In the genomic region with DNA sequence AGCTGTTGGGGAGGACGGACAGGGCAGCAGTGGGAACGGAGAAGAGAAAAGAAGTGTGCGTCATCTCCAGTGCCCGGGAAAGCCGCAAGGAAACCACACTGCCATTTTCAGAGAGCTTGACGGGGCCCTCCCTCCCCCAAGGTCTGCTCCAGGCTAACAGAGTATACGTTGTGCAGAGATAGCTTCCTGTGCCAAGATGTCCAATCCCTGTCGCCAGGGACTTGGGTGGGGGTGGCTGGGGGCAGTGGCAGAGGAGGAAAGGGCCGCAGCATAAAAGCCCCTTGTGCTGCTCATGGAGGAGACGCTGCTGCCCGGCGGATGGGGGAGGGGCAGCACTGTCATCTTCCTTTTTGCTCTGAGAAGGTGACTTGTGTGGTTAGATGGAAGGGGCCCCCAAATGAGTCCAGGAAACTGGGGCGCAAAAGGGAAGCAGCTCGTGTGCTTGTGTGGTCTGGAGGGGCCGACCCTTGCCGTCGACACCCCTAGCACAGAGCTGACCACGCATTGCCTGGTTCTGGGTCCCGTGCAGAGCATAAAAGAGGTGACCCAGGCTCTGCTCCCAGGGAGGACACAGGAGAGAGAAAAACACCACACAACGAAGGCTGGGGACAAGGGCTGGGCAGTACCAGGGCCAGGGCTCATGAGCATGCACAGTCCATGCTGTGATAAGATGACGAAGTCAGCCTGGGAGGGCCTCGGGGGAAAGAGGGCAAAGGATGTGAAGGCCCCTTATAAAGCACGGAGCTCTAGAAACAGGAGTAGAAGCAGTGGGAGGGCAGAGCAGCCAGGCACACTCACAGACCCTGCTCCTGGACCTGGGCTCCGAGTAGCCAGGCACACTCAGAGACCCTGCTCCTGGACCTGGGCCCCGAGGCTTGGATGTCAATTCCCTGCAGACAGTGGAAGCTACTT, we compare ENCODE assay signal across 11 cellular contexts.
DNase-seq lines count a peak whose midpoint lies in the region; ATAC-seq and TF ChIP-seq lines count a peak whose summit lies in the region.
"Had no signal": no experiment of that assay in that cellular context is flagged by ENCODE, and none has a peak within 500 bp of the region (broad histone marks: within the 10 kb centered on the region; RNA-seq: fewer than 3 reads in every experiment).

No MANE protein-coding gene starts in this region.

- H3K27ac ChIP-seq in CD8-positive, alpha-beta T cell (ENCODE audit: low read depth, low read length), result no peak overlapping the region
- H3K27ac ChIP-seq in SJCRH30, result no peak overlapping the region
- H3K27ac ChIP-seq: body of pancreas had no signal

- H3K27me3 ChIP-seq in CD8-positive, alpha-beta T cell (ENCODE audit: insufficient read depth, low read length), result no peaks in the 10 kb centered on the region
- peaks cover 10% of the 10 kb centered on the region; the same call in 1 of the 2 replicates for H3K27me3 ChIP-seq in SJCRH30
- H3K27me3 ChIP-seq: body of pancreas had no signal

- H3K9me3 ChIP-seq in CD8-positive, alpha-beta T cell (ENCODE audit: low read length), result no peaks in the 10 kb centered on the region
- H3K9me3 ChIP-seq in SJCRH30 (replicated peaks), result no peaks in the 10 kb centered on the region
- H3K9me3 ChIP-seq: body of pancreas had no signal

- CTCF ChIA-PET in CD8-positive, alpha-beta T cell (lab: Charles Lee), result interaction anchor here (1.0 to 9.8 kb wide), 5 partner anchors 7 to 650 kb away, joined by 3 to 85 read pairs (median 6); no protein-coding TSS in a partner anchor

- H3K4me3 ChIP-seq in CD8-positive, alpha-beta T cell (ENCODE audit: low read depth, low read length), result peak overlapping the region; percentile 7
- H3K4me3 ChIP-seq in SJCRH30, result no peak overlapping the region
- H3K4me3 ChIP-seq: body of pancreas had no signal

- peak overlapping the region; percentile 76 for H3K4me3 Mint-ChIP-seq in CD8-positive, alpha-beta T cell

- POLR2A ChIA-PET in CD8-positive, alpha-beta T cell (lab: Charles Lee), result interaction anchor here (0.9 kb wide), 1 partner anchor 85 kb away, joined by 3 read pairs; no protein-coding TSS in a partner anchor

- intact Hi-C loops in CD8-positive, alpha-beta T cell (cut with DNase I, micrococcal nuclease), result loop anchor here (1.0 to 10.0 kb wide), 2 partner anchors 36 to 1235 kb away; no protein-coding TSS in a partner anchor

- DNase-seq in CD8-positive, alpha-beta T cell, result peak; percentile 13 to 64 (median 38)
- DNase-seq in NOMO-1 treated with DMSO at 0.1 percent for 48 hours (lab: John Stamatoyannopoulos, UW; ENCODE audit: unreplicated experiment) (peak; percentile 89), putamen (ENCODE audit: low spot score) (peak; percentile 7), cerebellar nuclear complex (lab: John Stamatoyannopoulos, UW) (no peak), NCI-H1105 treated with DMSO at 0.1 percent for 48 hours (lab: John Stamatoyannopoulos, UW) (no peak), SJCRH30 (no peak)
- peak; percentile 54 for DNase-seq in activated effector memory CD4-positive, alpha-beta T cell treated with Interleukin-2 at 50 U/mL for 16 hours
- DNase-seq: DMS53, naive B cell had no signal

- H3K9me3 Mint-ChIP-seq in CD8-positive, alpha-beta T cell, result no peaks in the 10 kb centered on the region
- H3K9me3 Mint-ChIP-seq: naive B cell had no signal

- H3K36me3 ChIP-seq in CD8-positive, alpha-beta T cell (ENCODE audit: insufficient read depth, low read length), result no peaks in the 10 kb centered on the region
- no peaks in the 10 kb centered on the region for H3K36me3 ChIP-seq in SJCRH30

- H3K36me3 Mint-ChIP-seq in CD8-positive, alpha-beta T cell, result no peaks in the 10 kb centered on the region

- H3K27ac Mint-ChIP-seq in CD8-positive, alpha-beta T cell, result peak overlapping the region; percentile 71

- peak; percentile 88 for ATAC-seq in CD8-positive, alpha-beta T cell
- ATAC-seq in HG03139 (IDR thresholded peaks at IDR 0.05; ENCODE audit: unreplicated experiment), result no peak
- ATAC-seq: body of pancreas had no signal

- peaks cover 20% of the 10 kb centered on the region for H3K4me1 ChIP-seq in CD8-positive, alpha-beta T cell (ENCODE audit: insufficient read depth, low read length)
- H3K4me1 ChIP-seq in SJCRH30, result peaks cover 4% of the 10 kb centered on the region
- H3K4me1 ChIP-seq: body of pancreas had no signal

- no peak for TF ChIP-seq CTCF in CD8-positive, alpha-beta T cell (IDR thresholded peaks at IDR 0.05)

- no peaks in the 10 kb centered on the region for H3K27me3 Mint-ChIP-seq in CD8-positive, alpha-beta T cell (ENCODE audit: low read depth)

- H3K4me1 Mint-ChIP-seq in CD8-positive, alpha-beta T cell (ENCODE audit: low read depth), result peaks cover 27% of the 10 kb centered on the region

Comparison
In these comparisons a context has a peak if more than half of its experiments do, and no peak if none do; other contexts are left out.
1. DNase-seq: peak in CD8-positive, alpha-beta T cell (7 of 7), NOMO-1 treated with DMSO at 0.1 percent for 48 hours (single experiment), activated effector memory CD4-positive, alpha-beta T cell treated with Interleukin-2 at 50 U/mL for 16 hours (single experiment) and putamen (single experiment); none in cerebellar nuclear complex (0 of 2), NCI-H1105 treated with DMSO at 0.1 percent for 48 hours (single experiment) and SJCRH30 (0 of 2).